Comparison of ENCODE assay signal across 20 cellular contexts in genomic region chr2:147572622-147573021, GRCh38.
"Had no signal": no experiment of that assay in that cellular context is flagged by ENCODE, and none has a peak within 500 bp of the region (broad histone marks: within the 10 kb centered on the region; RNA-seq: fewer than 3 reads in every experiment).

No MANE protein-coding gene starts in this region.

- ATAC-seq: activated T-cell treated with anti-CD3 and anti-CD28 coated beads, Interleukin-2, amount 50 U/mL, for 4 hours; naive thymus-derived CD4-positive, alpha-beta T cell; right lobe of liver; stimulated activated effector memory CD8-positive, alpha-beta T cell treated with anti-CD3 and anti-CD28 coated beads, Interleukin-12 subunit alpha, Interleukin-12 subunit beta, amount 100 ng/mL, for 72 hours; T-cell had no signal

- H3K4me3 Mint-ChIP-seq: activated CD4-positive, alpha-beta T cell treated with anti-CD3 and anti-CD28 coated beads, Interleukin-2, amount 10 ng/mL, durations not matched to agents 24 days and 14 days; activated naive CD4-positive, alpha-beta T cell treated with anti-CD3 and anti-CD28 coated beads, Interleukin-2, amount 10 ng/mL, durations not matched to agents 7 days and 5 days; activated T-cell treated with anti-CD3 and anti-CD28 coated beads, Interleukin-2, amount 50 U/mL, for 4 hours; naive thymus-derived CD4-positive, alpha-beta T cell; neural progenitor cell; stimulated activated effector memory CD8-positive, alpha-beta T cell treated with anti-CD3 and anti-CD28 coated beads, Interleukin-12 subunit alpha, Interleukin-12 subunit beta, amount 100 ng/mL, for 72 hours; T-cell had no signal

- H3K4me2 ChIP-seq: neural progenitor cell, smooth muscle cell had no signal

- H3K27ac ChIP-seq: ascending aorta, neural progenitor cell, right lobe of liver, stomach had no signal

- H3K27me3 Mint-ChIP-seq: activated CD4-positive, alpha-beta T cell treated with anti-CD3 and anti-CD28 coated beads, Interleukin-2, amount 10 ng/mL, durations not matched to agents 24 days and 14 days; activated naive CD4-positive, alpha-beta T cell treated with anti-CD3 and anti-CD28 coated beads, Interleukin-2, amount 10 ng/mL, durations not matched to agents 7 days and 5 days; naive thymus-derived CD4-positive, alpha-beta T cell; T-cell had no signal

- H3K9me3 ChIP-seq: ascending aorta, right lobe of liver had no signal

- H3K36me3 ChIP-seq: ascending aorta, neural progenitor cell, right lobe of liver, stomach had no signal

- DNase-seq: activated CD4-positive, alpha-beta T cell treated with anti-CD3 and anti-CD28 coated beads, Interleukin-2, amount 10 ng/mL, durations not matched to agents 24 days and 14 days; activated CD4-positive, CD25-positive, alpha-beta regulatory T cell; activated CD8-positive, alpha-beta memory T cell treated with anti-CD3 and anti-CD28 coated beads, Interleukin-2, amount 50 U/mL, for 4 hours; activated effector memory CD4-positive, alpha-beta T cell treated with Interleukin-2 at 50 U/mL for 16 hours; activated naive CD4-positive, alpha-beta T cell treated with anti-CD3 and anti-CD28 coated beads, Interleukin-2, amount 10 ng/mL, durations not matched to agents 7 days and 5 days; activated T-cell treated with anti-CD3 and anti-CD28 coated beads, Interleukin-2, amount 50 U/mL, for 4 hours; effector CD4-positive, alpha-beta T cell; foreskin fibroblast; glutamatergic neuron; mesenchymal stem cell; naive thymus-derived CD4-positive, alpha-beta T cell; right lobe of liver; stimulated activated CD4-positive, alpha-beta T cell treated with anti-CD3 and anti-CD28 coated beads, Interleukin-4, amount 100 ng/mL, for 24 hours; stomach; T-cell; trophoblast cell had no signal

- H3K9me3 Mint-ChIP-seq: stimulated activated effector memory CD8-positive, alpha-beta T cell treated with anti-CD3 and anti-CD28 coated beads, Interleukin-12 subunit alpha, Interleukin-12 subunit beta, amount 100 ng/mL, for 72 hours had no signal

- H3K27ac Mint-ChIP-seq: activated CD4-positive, alpha-beta T cell treated with anti-CD3 and anti-CD28 coated beads, Interleukin-2, amount 10 ng/mL, durations not matched to agents 24 days and 14 days; activated naive CD4-positive, alpha-beta T cell treated with anti-CD3 and anti-CD28 coated beads, Interleukin-2, amount 10 ng/mL, durations not matched to agents 7 days and 5 days; naive thymus-derived CD4-positive, alpha-beta T cell; neural progenitor cell; stimulated activated effector memory CD8-positive, alpha-beta T cell treated with anti-CD3 and anti-CD28 coated beads, Interleukin-12 subunit alpha, Interleukin-12 subunit beta, amount 100 ng/mL, for 72 hours; T-cell had no signal

- H2AFZ ChIP-seq: neural progenitor cell had no signal

- H3K27me3 ChIP-seq: ascending aorta, neural progenitor cell, right lobe of liver, stomach had no signal

- H3K4me3 ChIP-seq: ascending aorta, neural progenitor cell, right lobe of liver, smooth muscle cell, stomach had no signal

- H3K4me1 ChIP-seq: ascending aorta, neural progenitor cell, right lobe of liver, stomach had no signal

- H3K4me1 Mint-ChIP-seq: activated CD4-positive, alpha-beta T cell treated with anti-CD3 and anti-CD28 coated beads, Interleukin-2, amount 10 ng/mL, durations not matched to agents 24 days and 14 days; activated naive CD4-positive, alpha-beta T cell treated with anti-CD3 and anti-CD28 coated beads, Interleukin-2, amount 10 ng/mL, durations not matched to agents 7 days and 5 days; naive thymus-derived CD4-positive, alpha-beta T cell; neural progenitor cell; stimulated activated effector memory CD8-positive, alpha-beta T cell treated with anti-CD3 and anti-CD28 coated beads, Interleukin-12 subunit alpha, Interleukin-12 subunit beta, amount 100 ng/mL, for 72 hours; T-cell had no signal

- H3K9ac ChIP-seq: neural progenitor cell had no signal

- H3K36me3 Mint-ChIP-seq: activated naive CD4-positive, alpha-beta T cell treated with anti-CD3 and anti-CD28 coated beads, Interleukin-2, amount 10 ng/mL, durations not matched to agents 7 days and 5 days; neural progenitor cell; stimulated activated effector memory CD8-positive, alpha-beta T cell treated with anti-CD3 and anti-CD28 coated beads, Interleukin-12 subunit alpha, Interleukin-12 subunit beta, amount 100 ng/mL, for 72 hours; T-cell had no signal
